Comparison of ENCODE assay signal across 15 cellular contexts in genomic region chr6:158769228-158769627, GRCh38. TPM values are rescaled to one million over a fixed set of nuclear protein-coding genes. Genes with fewer than 3 reads are reported as not detected.
DNase-seq lines count a peak whose midpoint lies in the region; ATAC-seq and TF ChIP-seq lines count a peak whose summit lies in the region.
"Had no signal": no experiment of that assay in that cellular context is flagged by ENCODE, and none has a peak within 500 bp of the region (broad histone marks: within the 10 kb centered on the region; RNA-seq: fewer than 3 reads in every experiment).

No MANE protein-coding gene starts in this region.

- H3K27ac ChIP-seq in endodermal cell (ENCODE audit: low read depth, low read length) = peak overlapping the region; percentile 85
- no peak overlapping the region for H3K27ac ChIP-seq in mesendoderm (ENCODE audit: low read depth, low read length)
- H3K27ac ChIP-seq: 22Rv1, body of pancreas, KMS-11 had no signal

- no peaks in the 10 kb centered on the region for H3K9me3 ChIP-seq in endodermal cell (ENCODE audit: control insufficient read depth, low read length)
- H3K9me3 ChIP-seq: body of pancreas, gastroesophageal sphincter had no signal

- peaks cover 91% of the 10 kb centered on the region for H3K36me3 Mint-ChIP-seq in endodermal cell (ENCODE audit: low read depth)
- peaks cover 78% of the 10 kb centered on the region for H3K36me3 Mint-ChIP-seq in nephron (ENCODE audit: low read depth)

- peaks cover 96% of the 10 kb centered on the region for H3K36me3 ChIP-seq in endodermal cell (ENCODE audit: control insufficient read depth, insufficient read depth, low read length)
- peaks cover 29% of the 10 kb centered on the region for H3K36me3 ChIP-seq in mesendoderm (ENCODE audit: control insufficient read depth, insufficient read depth, low read length)

- peaks cover 11% of the 10 kb centered on the region for H3K4me1 ChIP-seq in endodermal cell (ENCODE audit: control insufficient read depth, insufficient read depth, low read length)
- H3K4me1 ChIP-seq in mesendoderm (ENCODE audit: control insufficient read depth, low read depth, low read length) = peaks cover 12% of the 10 kb centered on the region

- H3K79me1 ChIP-seq in mesendoderm (ENCODE audit: low read length) = peaks cover 9% of the 10 kb centered on the region

- H3K4me3 ChIP-seq in endodermal cell (ENCODE audit: low read length) (no peak overlapping the region), mesendoderm (ENCODE audit: low read length) (no peak overlapping the region)
- H3K4me3 ChIP-seq: body of pancreas, gastroesophageal sphincter had no signal

- 94 to 98% methylated on average over 9 to 13 of the region's 13 CpGs for whole genome bisulfite sequencing in endodermal cell (ENCODE audit: insufficient coverage in 1 of 2, insufficient read length in 1 of 2), 2 experiments
- no CpG with 5 or more reads among the region's 13 CpGs for WGBS in mesendoderm (ENCODE audit: extremely low coverage, insufficient coverage, low lambda C conversion rate)

- no peak overlapping the region for H2BK5ac ChIP-seq in mesendoderm (ENCODE audit: low read length)

- DNase-seq in DMS 273 (lab: John Stamatoyannopoulos, UW; ENCODE audit: unreplicated experiment) (peak; percentile 86), DMS 273 treated with DMSO at 0.1 percent for 48 hours (lab: John Stamatoyannopoulos, UW) (no peak), NCI-H2196 (lab: John Stamatoyannopoulos, UW; ENCODE audit: unreplicated experiment) (peak; percentile 59), endodermal cell (no peak), NCI-H146 treated with DMSO at 0.1 percent for 48 hours (lab: John Stamatoyannopoulos, UW; ENCODE audit: unreplicated experiment) (no peak), mesendoderm (no peak)
- DNase-seq: body of pancreas, kidney glomerular epithelial cell, NCI-H1436 treated with DMSO at 0.1 percent for 48 hours, SHP77 treated with DMSO at 0.1 percent for 48 hours had no signal

- TF ChIP-seq CTCF in endodermal cell (conservative IDR thresholded peaks at IDR 0.05) (no peak), nephron (IDR thresholded peaks at IDR 0.05; ENCODE audit: unreplicated experiment in 3 of 3) (no peak)

- no peak overlapping the region for H3K56ac ChIP-seq in mesendoderm (ENCODE audit: low read length)

- H2AK5ac ChIP-seq in mesendoderm (ENCODE audit: low read length) = no peak overlapping the region

- H3K4me3 Mint-ChIP-seq in endodermal cell = no peak overlapping the region
- H3K4me3 Mint-ChIP-seq in nephron = peak overlapping the region in 1 of 3 experiments; percentile 5

- no peak overlapping the region for H3K4me2 ChIP-seq in mesendoderm (ENCODE audit: low read length)
- H3K4me2 ChIP-seq: KMS-11 had no signal

- peaks cover 5% of the 10 kb centered on the region for H3K79me2 ChIP-seq in mesendoderm (ENCODE audit: control insufficient read depth, insufficient read depth, low read length)

- H3K27ac Mint-ChIP-seq in endodermal cell (peak overlapping the region; percentile 61), nephron (peak overlapping the region; percentile 35 to 73 (median 68))

- H3K27me3 ChIP-seq in endodermal cell (ENCODE audit: control insufficient read depth, insufficient read depth, low read length, poor library complexity, severe bottlenecking) (no peaks in the 10 kb centered on the region), mesendoderm (ENCODE audit: insufficient read depth, low read length, poor library complexity) (no peaks in the 10 kb centered on the region)
- H3K27me3 ChIP-seq: body of pancreas, gastroesophageal sphincter had no signal

- H3K9me3 Mint-ChIP-seq in endodermal cell = no peaks in the 10 kb centered on the region
- H3K9me3 Mint-ChIP-seq in nephron = no peaks in the 10 kb centered on the region

- H3K4ac ChIP-seq in mesendoderm (ENCODE audit: low read depth, low read length) = no peak overlapping the region

- peaks cover 24% of the 10 kb centered on the region for H3K4me1 Mint-ChIP-seq in endodermal cell
- peaks cover 59% of the 10 kb centered on the region for H3K4me1 Mint-ChIP-seq in nephron

- H4K5ac ChIP-seq in mesendoderm (ENCODE audit: low read length) = no peak overlapping the region

- H3K27me3 Mint-ChIP-seq in endodermal cell (ENCODE audit: insufficient read depth) (no peaks in the 10 kb centered on the region), nephron (ENCODE audit: low read depth) (no peaks in the 10 kb centered on the region)

- no peak overlapping the region for H4K8ac ChIP-seq in mesendoderm (ENCODE audit: low read depth, low read length)

- H3K9ac ChIP-seq in endodermal cell (ENCODE audit: extremely low read depth, low read length, poor library complexity, severe bottlenecking) (no peak overlapping the region), mesendoderm (ENCODE audit: low read length) (no peak overlapping the region)
- H3K9ac ChIP-seq: KMS-11 had no signal

- no peak for ATAC-seq in HG03354 (IDR thresholded peaks at IDR 0.05; ENCODE audit: poor library complexity, severe bottlenecking, unreplicated experiment)
- ATAC-seq: body of pancreas, gastroesophageal sphincter had no signal

- H3K18ac ChIP-seq in mesendoderm (ENCODE audit: low read length) = no peak overlapping the region

- H2BK120ac ChIP-seq in mesendoderm (ENCODE audit: low read depth, low read length) = no peak overlapping the region

- no peak overlapping the region for H2BK15ac ChIP-seq in mesendoderm (replicated peaks; ENCODE audit: low read depth)

- H3K23ac ChIP-seq in mesendoderm (ENCODE audit: low read length) = no peak overlapping the region

RNA-seq across cellular contexts. Expression of gene EZR, which starts 49.9 kb away (rescaled TPM):
- 100 to 1,000 TPM; 145 to 209 TPM for total RNA-seq in endodermal cell
- polyA plus RNA-seq in endodermal cell (2013, experiment 1 of 2) = 118 TPM
- polyA plus RNA-seq in endodermal cell (2013, experiment 2 of 2) = 115 TPM
- polyA plus RNA-seq in mesendoderm (2013, experiment 1 of 2) = 145 TPM
- 153 TPM for polyA plus RNA-seq in mesendoderm (2013, experiment 2 of 2)

Comparison
In these comparisons a context has a peak if more than half of its experiments do, and no peak if none do; other contexts are left out.
1. DNase-seq: peak in DMS 273 (single experiment) and NCI-H2196 (single experiment); none in DMS 273 treated with DMSO at 0.1 percent for 48 hours (single experiment), endodermal cell (single experiment), NCI-H146 treated with DMSO at 0.1 percent for 48 hours (single experiment) and mesendoderm (single experiment).